Comparison of ENCODE assay signal across 8 cellular contexts in the genomic region with DNA sequence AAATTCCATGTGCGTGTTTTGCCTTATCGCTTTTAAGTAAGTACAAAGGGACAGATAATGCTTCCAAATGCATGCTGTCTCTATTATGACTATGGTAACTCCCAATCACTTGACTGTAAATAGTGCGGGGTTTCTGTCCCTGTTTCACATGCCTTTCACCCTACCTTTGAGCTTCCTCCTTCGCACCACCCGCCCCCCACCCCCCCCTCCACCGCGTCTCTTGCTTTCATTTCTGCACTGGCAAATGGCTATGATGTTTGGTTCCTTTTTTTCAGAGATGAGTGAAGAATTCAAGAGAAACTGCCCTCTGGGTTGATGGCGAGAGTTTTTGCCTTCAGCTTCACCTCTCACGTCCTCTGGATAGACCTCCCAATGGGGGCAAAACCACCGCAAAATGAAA. TPM values are rescaled to one million over a fixed set of nuclear protein-coding genes. Genes with fewer than 3 reads are reported as not detected.
DNase-seq lines count a peak whose midpoint lies in the region; ATAC-seq, FAIRE-seq and TF ChIP-seq lines count a peak whose summit lies in the region.

No MANE protein-coding gene starts in this region.

- FAIRE-seq in kidney (lab: Jason Lieb, UNC) = no peak

- TF ChIP-seq CTCF in AG04449 (IDR thresholded peaks at IDR 0.05; ENCODE audit: insufficient read depth, low read length, missing control alignments) (no peak), kidney (IDR thresholded peaks at IDR 0.05; ENCODE audit: borderline replicate concordance, extremely low read depth, insufficient read depth) (no peak)

- peak overlapping the region; percentile 76 to 83 (median 77) for H3K4me3 Mint-ChIP-seq in T-cell

- no peak overlapping the region for H3K4ac ChIP-seq in trophoblast cell (ENCODE audit: low read depth, low read length)

- H3K4me2 ChIP-seq in trophoblast cell (ENCODE audit: low read length) = no peak overlapping the region

- H3K23ac ChIP-seq in trophoblast cell (ENCODE audit: low read length) = no peak overlapping the region

- H2BK12ac ChIP-seq in trophoblast cell (ENCODE audit: low read length) = no peak overlapping the region

- H4K91ac ChIP-seq in trophoblast cell (ENCODE audit: low read depth, low read length) = no peak overlapping the region

- H3K79me1 ChIP-seq in trophoblast cell (ENCODE audit: low read length) = no peaks in the 10 kb centered on the region

- no peak overlapping the region for H2AFZ ChIP-seq in trophoblast cell (ENCODE audit: insufficient read depth, low read length, poor library complexity)

- H2BK120ac ChIP-seq in trophoblast cell (ENCODE audit: insufficient read depth, low read length, poor library complexity) = no peak overlapping the region

- no peaks in the 10 kb centered on the region for H3K27me3 Mint-ChIP-seq in T-cell

- H4K8ac ChIP-seq in trophoblast cell (ENCODE audit: low read depth, low read length) = no peak overlapping the region

- DNase-seq in AG04449 (ENCODE audit: low read depth, low spot score) (no peak), T-cell (peak in 9 of 34 experiments; percentile 3 to 38 (median 16)), kidney (no peak), trophoblast cell (no peak), NCI-H226 (no peak), hippocampal formation (lab: John Stamatoyannopoulos, UW) (no peak)
- no peak for DNase-seq in stimulated activated CD4-positive, alpha-beta T cell treated with anti-CD3 and anti-CD28 coated beads, Interleukin-12 subunit alpha, Interleukin-12 subunit beta, amount 100 ng/mL, for 4 hours

- H4K12ac ChIP-seq in trophoblast cell (ENCODE audit: low read depth, low read length) = no peak overlapping the region

- no peak overlapping the region for H2BK5ac ChIP-seq in trophoblast cell (ENCODE audit: low read depth, low read length, poor library complexity)

- H3K4me3 ChIP-seq in AG04449 (ENCODE audit: low read depth, low read length) (peak overlapping the region; percentile 49), kidney (ENCODE audit: low read length in 2 of 2) (peak overlapping the region; percentile 34 to 38), trophoblast cell (ENCODE audit: low read depth, low read length) (no peak overlapping the region)

- intact Hi-C loops in kidney (cut with DNase I) = no loop called here

- no peaks in the 10 kb centered on the region for H3K27me3 ChIP-seq in trophoblast cell (ENCODE audit: insufficient read depth, low read length)

- peak overlapping the region; percentile 68 to 92 for H3K27ac Mint-ChIP-seq in T-cell

- no peaks in the 10 kb centered on the region for H3K36me3 ChIP-seq in kidney (ENCODE audit: control insufficient read depth in 1 of 2, insufficient read depth in 2 of 2, low read length in 2 of 2)
- H3K36me3 ChIP-seq in trophoblast cell (ENCODE audit: control insufficient read depth in 1 of 2, insufficient read depth in 2 of 2, low read length in 2 of 2) = no peaks in the 10 kb centered on the region

- no CpG with 5 or more reads among the region's 10 CpGs for WGBS in trophoblast cell (ENCODE audit: extremely low coverage, insufficient coverage, insufficient read length)

- POLR2A ChIA-PET in AG04449 (lab: Yijun Ruan, JAX) (no interaction called here), T-cell (lab: Charles Lee) (interaction anchor here (0.6 kb wide), 3 partner anchors 35 to 1186 kb away, joined by 3 read pairs; no protein-coding TSS in a partner anchor)

- ATAC-seq in GM18867 (IDR thresholded peaks at IDR 0.05; ENCODE audit: unreplicated experiment) (peak; percentile 68), T-cell (replicated peaks in 1 of 4) (peak; percentile 70 to 83 (median 76))

- H3K4me1 ChIP-seq in kidney (ENCODE audit: control insufficient read depth in 1 of 2, insufficient read depth in 1 of 2, low read depth in 1 of 2, low read length in 2 of 2) (peaks cover 0 to 2% of the 10 kb centered on the region in 2 donors), trophoblast cell (ENCODE audit: control insufficient read depth in 1 of 2, insufficient read depth in 2 of 2, low read length in 2 of 2) (no peaks in the 10 kb centered on the region)

- no peak overlapping the region for H3K14ac ChIP-seq in trophoblast cell (ENCODE audit: low read length)

- H3K9me3 ChIP-seq in kidney (ENCODE audit: control insufficient read depth in 1 of 2, low read length in 2 of 2) = no peaks in the 10 kb centered on the region
- peaks cover 5% of the 10 kb centered on the region for H3K9me3 ChIP-seq in trophoblast cell (ENCODE audit: insufficient read depth, low read depth, low read length)

- CTCF ChIA-PET in AG04449 (lab: Yijun Ruan, JAX) (interaction anchor here (1.2 to 1.4 kb wide), 3 partner anchors 43 to 520 kb away, joined by 3 read pairs; no protein-coding TSS in a partner anchor), T-cell (lab: Charles Lee) (interaction anchor here (0.6 kb wide), 2 partner anchors 37 to 108 kb away, joined by 5 read pairs; no protein-coding TSS in a partner anchor)

- H3K36me3 Mint-ChIP-seq in T-cell = no peaks in the 10 kb centered on the region

- H3K9ac ChIP-seq in kidney (ENCODE audit: low read length in 2 of 2) (no peak overlapping the region), trophoblast cell (ENCODE audit: low read length) (no peak overlapping the region)

- peaks cover 36 to 49% (median 43%) of the 10 kb centered on the region in 3 donors for H3K4me1 Mint-ChIP-seq in T-cell

- no peaks in the 10 kb centered on the region for H3K79me2 ChIP-seq in trophoblast cell (ENCODE audit: control insufficient read depth, insufficient read depth, low read length, poor library complexity)

- H2AK5ac ChIP-seq in trophoblast cell (ENCODE audit: low read length) = no peak overlapping the region

- H3K18ac ChIP-seq in trophoblast cell (ENCODE audit: low read length) = no peak overlapping the region

- peaks cover 0 to 15% (median 0%) of the 10 kb centered on the region in 3 donors for H3K9me3 Mint-ChIP-seq in T-cell

- H3K27ac ChIP-seq in kidney (ENCODE audit: low read depth in 2 of 2, low read length in 2 of 2) (no peak overlapping the region), trophoblast cell (ENCODE audit: low read depth, low read length) (no peak overlapping the region)

RNA-seq across cellular contexts. Expression of a gene that starts 25.0 kb away (rescaled TPM):
- total RNA-seq in T-cell (not detected), kidney (not detected)
- polyA plus RNA-seq in kidney (ENCODE audit: insufficient read depth, low read depth, low replicate concordance) = not detected
- polyA plus RNA-seq in trophoblast cell (2013) = not detected in 2 replicates
